Comparison of ENCODE assay signal across 13 cellular contexts in the genomic region with DNA sequence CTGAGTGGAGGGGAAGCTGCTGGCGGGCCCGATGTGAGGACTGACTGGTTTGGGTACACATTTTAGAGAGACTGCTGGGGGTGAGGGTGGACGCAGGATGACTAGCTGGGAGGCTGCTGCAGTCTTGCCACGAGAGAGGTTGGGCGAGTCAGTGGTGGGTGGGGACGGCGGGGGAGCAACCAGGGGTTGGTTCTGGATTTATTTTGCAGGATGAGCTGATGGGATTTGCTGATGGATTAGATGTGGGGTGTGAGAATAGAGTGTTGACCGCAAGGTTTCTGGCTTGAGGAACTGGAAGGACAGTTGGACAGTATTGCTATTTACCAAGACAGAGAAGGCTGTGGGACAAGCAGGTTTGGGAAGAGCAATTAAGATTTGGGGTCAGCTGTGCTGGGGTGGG. TPM values are rescaled to one million over a fixed set of nuclear protein-coding genes. Genes with fewer than 3 reads are reported as not detected.
DNase-seq lines count a peak whose midpoint lies in the region; ATAC-seq and TF ChIP-seq lines count a peak whose summit lies in the region.
"Had no signal": no experiment of that assay in that cellular context is flagged by ENCODE, and none has a peak within 500 bp of the region (broad histone marks: within the 10 kb centered on the region; RNA-seq: fewer than 3 reads in every experiment).

No MANE protein-coding gene starts in this region.

- no peaks in the 10 kb centered on the region for H3K9me3 Mint-ChIP-seq in brain
- H3K9me3 Mint-ChIP-seq: activated CD4-positive, alpha-beta memory T cell treated with anti-CD3 and anti-CD28 coated beads for 36 hours had no signal

- H3K36me3 Mint-ChIP-seq in brain, result no peaks in the 10 kb centered on the region
- H3K36me3 Mint-ChIP-seq: activated CD4-positive, alpha-beta memory T cell treated with anti-CD3 and anti-CD28 coated beads for 36 hours had no signal

- DNase-seq in HT1080 (ENCODE audit: low read depth), result peak; percentile 49
- DNase-seq in islet precursor cell, result peak; percentile 61
- DNase-seq in stomach, result no peak
- DNase-seq in anterior cingulate cortex (lab: John Stamatoyannopoulos, UW), result no peak
- DNase-seq: activated CD4-positive, alpha-beta memory T cell treated with anti-CD3 and anti-CD28 coated beads for 36 hours; activated naive CD4-positive, alpha-beta T cell treated with Interleukin-2 at 50 U/mL for 16 hours; dermis blood vessel endothelial cell; NCI-H1694 treated with DMSO at 0.1 percent for 48 hours; retina had no signal

- H3K4me1 Mint-ChIP-seq in brain, result peaks cover 89% of the 10 kb centered on the region

- WGBS in stomach, 5 donors, result 71 to 77% (median 75%) methylated on average over 8 of the region's 8 CpGs

- ATAC-seq in GM18907 (IDR thresholded peaks at IDR 0.05; ENCODE audit: unreplicated experiment) (no peak), GM21717 (IDR thresholded peaks at IDR 0.05; ENCODE audit: unreplicated experiment) (no peak), HG02678 (IDR thresholded peaks at IDR 0.05; ENCODE audit: unreplicated experiment) (no peak)

- no peak overlapping the region for H3K4me3 Mint-ChIP-seq in brain
- H3K4me3 Mint-ChIP-seq: activated CD4-positive, alpha-beta memory T cell treated with anti-CD3 and anti-CD28 coated beads for 36 hours had no signal

- H3K36me3 ChIP-seq in stomach, result no peaks in the 10 kb centered on the region

- H3K4me1 ChIP-seq in stomach, result peaks cover 77 to 100% (median 94%) of the 10 kb centered on the region in 4 donors

- no peaks in the 10 kb centered on the region for H3K9me3 ChIP-seq in stomach

- TF ChIP-seq CTCF in brain (conservative IDR thresholded peaks at IDR 0.05), result no peak
- no peak for TF ChIP-seq CTCF in stomach (IDR thresholded peaks at IDR 0.05)

- TF ChIP-seq EP300 in stomach (IDR thresholded peaks at IDR 0.05), result no peak

- H3K27ac ChIP-seq in stomach, result peak overlapping the region in 4 of 5 donors; percentile 21 to 82 (median 69)

- no peaks in the 10 kb centered on the region for H3K27me3 ChIP-seq in stomach

- no peaks in the 10 kb centered on the region for H3K27me3 Mint-ChIP-seq in brain
- H3K27me3 Mint-ChIP-seq: activated CD4-positive, alpha-beta memory T cell treated with anti-CD3 and anti-CD28 coated beads for 36 hours had no signal

- no peak overlapping the region for H3K4me3 ChIP-seq in stomach

- peak overlapping the region; percentile 3 to 77 (median 51) for H3K27ac Mint-ChIP-seq in brain
- H3K27ac Mint-ChIP-seq: activated CD4-positive, alpha-beta memory T cell treated with anti-CD3 and anti-CD28 coated beads for 36 hours had no signal

- TF ChIP-seq POLR2A in stomach (IDR thresholded peaks at IDR 0.05), result no peak

- intact Hi-C loops in stomach (cut with DNase I; ENCODE audit: low total_unique reads), result no loop called here

RNA-seq across cellular contexts. Expression of gene NDST1, which starts 5.8 kb away (rescaled TPM):
- total RNA-seq in HT1080 (2014; rRNA removed; shearing (Covaris generic)), result 47.6 and 58.6 TPM in 2 replicates
- 57.5 and 64.7 TPM in 2 replicates for polyA plus RNA-seq in HT1080 (2015; cell fraction: cytosol; rRNA removed)
- polyA plus RNA-seq in HT1080 (2015; cell fraction: nucleus; rRNA removed), result 74.6 and 77.4 TPM in 2 replicates
- 40.0 TPM for polyA plus RNA-seq in brain (ENCODE audit: insufficient read depth, low read depth, low replicate concordance)
- 10 to 100 TPM; 14.2 to 32.9 (median 21.6) TPM for total RNA-seq in stomach
- polyA plus RNA-seq in stomach, result 10 to 100 TPM in 1 of 3 donors, 1 to 10 TPM in 2; 6.4 to 15.3 (median 7.2) TPM

RNA-seq across cellular contexts. Expression of gene RPS14, which starts 52.6 kb away (rescaled TPM):
- 1,800 and 2,863 TPM in 2 replicates for total RNA-seq in HT1080 (2014; rRNA removed; shearing (Covaris generic))
- 3,415 and 3,568 TPM in 2 replicates for polyA plus RNA-seq in HT1080 (2015; cell fraction: cytosol; rRNA removed)
- polyA plus RNA-seq in HT1080 (2015; cell fraction: nucleus; rRNA removed), result 814 and 883 TPM in 2 replicates
- polyA plus RNA-seq in brain (ENCODE audit: insufficient read depth, low read depth, low replicate concordance), result 2,096 TPM
- total RNA-seq in stomach, result 1,000 to 10,000 TPM in 4 of 5 donors, 100 to 1,000 TPM in 1; 899 to 3,971 (median 1,858) TPM
- 1,000 to 10,000 TPM; 4,327 to 6,427 (median 4,820) TPM for polyA plus RNA-seq in stomach

Comparison
In these comparisons a context has a peak if more than half of its experiments do, and no peak if none do; other contexts are left out.
1. DNase-seq: peak in HT1080 (single experiment) and islet precursor cell (single experiment); none in stomach (single experiment) and anterior cingulate cortex (0 of 58).